Comparison of ENCODE assay signal across 8 cellular contexts in genomic region chr11:31995525-31996123, GRCh38.
DNase-seq lines count a peak whose midpoint lies in the region; ATAC-seq, FAIRE-seq and TF ChIP-seq lines count a peak whose summit lies in the region.

No MANE protein-coding gene starts in this region.

- peak overlapping the region; percentile 75 for H3K27ac Mint-ChIP-seq in activated CD8-positive, alpha-beta T cell treated with anti-CD3 and anti-CD28 coated beads, Interleukin-2, amount 10 ng/mL, durations not matched to agents 7 days and 5 days

- no peaks in the 10 kb centered on the region for H3K4me1 ChIP-seq in small intestine (ENCODE audit: control insufficient read depth in 2 of 2, insufficient read depth in 1 of 2, low read depth in 1 of 2, low read length in 1 of 2)

- H3K4me3 ChIP-seq in AG09309 (ENCODE audit: control insufficient read depth, low read depth, low read length), result no peak overlapping the region
- H3K4me3 ChIP-seq in small intestine (ENCODE audit: low read depth in 1 of 2, low read length in 2 of 2), result peak overlapping the region in 1 of 2 donors; percentile 19

- H3K27me3 Mint-ChIP-seq in activated CD8-positive, alpha-beta T cell treated with anti-CD3 and anti-CD28 coated beads, Interleukin-2, amount 10 ng/mL, durations not matched to agents 7 days and 5 days (ENCODE audit: low read depth), result peaks cover 2% of the 10 kb centered on the region

- no peaks in the 10 kb centered on the region for H3K36me3 ChIP-seq in small intestine (ENCODE audit: control insufficient read depth in 2 of 2, insufficient read depth in 2 of 2, low read length in 2 of 2)

- H3K27ac ChIP-seq in small intestine (ENCODE audit: low read depth in 1 of 2, low read length in 1 of 2), result no peak overlapping the region

- POLR2A ChIA-PET in activated CD8-positive, alpha-beta T cell treated with anti-CD3 and anti-CD28 coated beads, Interleukin-2, amount 10 ng/mL, durations not matched to agents 7 days and 5 days (lab: Charles Lee), result no interaction called here

- no peaks in the 10 kb centered on the region for H3K36me3 Mint-ChIP-seq in activated CD8-positive, alpha-beta T cell treated with anti-CD3 and anti-CD28 coated beads, Interleukin-2, amount 10 ng/mL, durations not matched to agents 7 days and 5 days (ENCODE audit: low read depth)

- H3K9me3 ChIP-seq in small intestine (ENCODE audit: control insufficient read depth, low read depth), result no peaks in the 10 kb centered on the region

- H3K4me1 Mint-ChIP-seq in activated CD8-positive, alpha-beta T cell treated with anti-CD3 and anti-CD28 coated beads, Interleukin-2, amount 10 ng/mL, durations not matched to agents 7 days and 5 days (ENCODE audit: low read depth), result peaks cover 14% of the 10 kb centered on the region

- 5 to 41% (median 21%) methylated on average over 2 of the region's 2 CpGs for WGBS in small intestine, 3 donors

- peaks cover 0 to 3% of the 10 kb centered on the region in 2 donors for H3K27me3 ChIP-seq in small intestine (ENCODE audit: control insufficient read depth in 2 of 2, insufficient read depth in 2 of 2, low read length in 2 of 2)

- CTCF ChIA-PET in activated CD8-positive, alpha-beta T cell treated with anti-CD3 and anti-CD28 coated beads, Interleukin-2, amount 10 ng/mL, durations not matched to agents 7 days and 5 days (lab: Charles Lee), result interaction anchor here (0.7 kb wide), 1 partner anchor 11 kb away, joined by 3 read pairs; no protein-coding TSS in a partner anchor

- FAIRE-seq in small intestine (lab: Jason Lieb, UNC), result no peak

- DNase-seq in AG09309 (ENCODE audit: low read depth) (peak; percentile 5), small intestine (peak; percentile 51), DMS153 (lab: John Stamatoyannopoulos, UW) (no peak), islet precursor cell (no peak)
- peak; percentile 42 for DNase-seq in activated CD8-positive, alpha-beta T cell treated with anti-CD3 and anti-CD28 coated beads, Interleukin-2, amount 10 ng/mL, durations not matched to agents 7 days and 5 days
- DNase-seq in stimulated activated CD8-positive, alpha-beta memory T cell treated with anti-CD3 and anti-CD28 coated beads, Interleukin-4, amount 100 ng/mL, for 48 hours, result no peak

- ATAC-seq in GM18873 (IDR thresholded peaks at IDR 0.05; ENCODE audit: low FRiP score, unreplicated experiment) (peak; percentile 68), HG03066 (IDR thresholded peaks at IDR 0.05; ENCODE audit: low read depth, unreplicated experiment) (peak; percentile 89)
- ATAC-seq in activated CD8-positive, alpha-beta T cell treated with anti-CD3 and anti-CD28 coated beads, Interleukin-2, amount 10 ng/mL, durations not matched to agents 7 days and 5 days, result peak; percentile 83

- no peaks in the 10 kb centered on the region for H3K9me3 Mint-ChIP-seq in activated CD8-positive, alpha-beta T cell treated with anti-CD3 and anti-CD28 coated beads, Interleukin-2, amount 10 ng/mL, durations not matched to agents 7 days and 5 days (ENCODE audit: insufficient read depth)

- H3K4me3 Mint-ChIP-seq in activated CD8-positive, alpha-beta T cell treated with anti-CD3 and anti-CD28 coated beads, Interleukin-2, amount 10 ng/mL, durations not matched to agents 7 days and 5 days, result peak overlapping the region; percentile 59

- no peak for TF ChIP-seq CTCF in AG09309 (IDR thresholded peaks at IDR 0.05; ENCODE audit: control insufficient read depth, insufficient read depth, low read depth, low read length, missing control alignments)

Comparison
In these comparisons a context has a peak if more than half of its experiments do, and no peak if none do; other contexts are left out.
1. DNase-seq: peak in AG09309 (single experiment), activated CD8-positive, alpha-beta T cell treated with anti-CD3 and anti-CD28 coated beads, Interleukin-2, amount 10 ng/mL, durations not matched to agents 7 days and 5 days (single experiment) and small intestine (single experiment); none in DMS153 (single experiment), islet precursor cell (single experiment) and stimulated activated CD8-positive, alpha-beta memory T cell treated with anti-CD3 and anti-CD28 coated beads, Interleukin-4, amount 100 ng/mL, for 48 hours (single experiment).
2. Peak in every context shown above with its lines, with median percentiles within 50 percentile points of each other: ATAC-seq.